ENCODE assay signal across 9 cellular contexts in genomic region chr20:57594092-57594911, GRCh38. TPM values are rescaled to one million over a fixed set of nuclear protein-coding genes. Genes with fewer than 3 reads are reported as not detected.
A peak's percentile ranks its signal among the peaks of the same experiment; 100 is the strongest.
DNase-seq lines count a peak whose midpoint lies in the region; ATAC-seq and TF ChIP-seq lines count a peak whose summit lies in the region.
"Had no signal": no experiment of that assay in that cellular context is flagged by ENCODE, and none has a peak within 500 bp of the region (broad histone marks: within the 10 kb centered on the region; RNA-seq: fewer than 3 reads in every experiment).

No MANE protein-coding gene starts in this region.

- H2BK20ac ChIP-seq in IMR-90 (ENCODE audit: low read depth, low read length): no peak overlapping the region

- 13% methylated on average over 9 of the region's 26 CpGs; no CpG with 5 or more reads in 1 of the 2 experiments for WGBS in IMR-90 (ENCODE audit: extremely low coverage in 2 of 2, insufficient read length in 1 of 2), 2 experiments
- 34% methylated on average over 26 of the region's 26 CpGs for WGBS in suprapubic skin

- no peak overlapping the region for H4K5ac ChIP-seq in IMR-90 (ENCODE audit: low read depth, low read length)

- H2BK15ac ChIP-seq in IMR-90 (ENCODE audit: low read depth, low read length): no peak overlapping the region

- TF ChIP-seq CTCF in IMR-90 (conservative IDR thresholded peaks at IDR 0.05; ENCODE audit: low read depth, low read length) (peak; percentile 75), cardiac fibroblast (IDR thresholded peaks at IDR 0.05; ENCODE audit: low read depth, low read length) (peak; percentile 84), lower lobe of right lung (IDR thresholded peaks at IDR 0.05) (peak; percentile 94), suprapubic skin (IDR thresholded peaks at IDR 0.05) (peak; percentile 67 to 73)

- peak; percentile 64 for TF ChIP-seq RAD21 in IMR-90 (IDR thresholded peaks at IDR 0.05; ENCODE audit: low read length)

- H3K14ac ChIP-seq in IMR-90 (replicated peaks; ENCODE audit: low read depth, low read length): no peak overlapping the region

- no peak overlapping the region for H4K91ac ChIP-seq in IMR-90 (ENCODE audit: insufficient read depth, low read depth, low read length)

- H2BK120ac ChIP-seq in IMR-90 (ENCODE audit: low read depth, low read length): no peak overlapping the region

- H3K4me2 ChIP-seq in IMR-90 (ENCODE audit: low read depth, low read length): no peak overlapping the region

- DNase-seq in DMS114 treated with DMSO at 0.1 percent for 48 hours (lab: John Stamatoyannopoulos, UW; ENCODE audit: unreplicated experiment) (peak; percentile 7), IMR-90 (peak; percentile 8), UCSD-AML1 (lab: John Stamatoyannopoulos, UW; ENCODE audit: unreplicated experiment) (peak; percentile 36), cardiac fibroblast (ENCODE audit: low read depth in 2 of 2) (peak; percentile 42 to 43), lower lobe of right lung (peak; percentile 74), suprapubic skin (ENCODE audit: low spot score in 2 of 2) (no peak)

- no peak overlapping the region for H3K56ac ChIP-seq in IMR-90 (ENCODE audit: extremely low read depth, insufficient read depth, low read length)

- H4K20me1 ChIP-seq in IMR-90 (ENCODE audit: insufficient read depth, low read length): no peaks in the 10 kb centered on the region; the same call in 1 of the 2 replicates

- peaks cover 11% of the 10 kb centered on the region; the same call in 1 of the 2 replicates for H3K27me3 ChIP-seq in IMR-90 (ENCODE audit: control insufficient read depth, insufficient read depth, low read length)
- H3K27me3 ChIP-seq in lower lobe of right lung (ENCODE audit: low read depth): no peaks in the 10 kb centered on the region
- H3K27me3 ChIP-seq in suprapubic skin: peaks cover 4% of the 10 kb centered on the region

- no peaks in the 10 kb centered on the region for H3K79me1 ChIP-seq in IMR-90 (ENCODE audit: low read depth in 1 of 2, low read length in 2 of 2)

- no peak overlapping the region for H3K18ac ChIP-seq in IMR-90 (ENCODE audit: low read depth, low read length)

- BruUV-seq in IMR-90 (replicated peaks; lab: Mats Ljungman, UMichigan): no TSS peak

- dilution Hi-C loops in IMR-90 (cut with HindIII; ENCODE audit: low sequenced_read_pairs, unreplicated experiment): no loop called here

- CTCF ChIA-PET in IMR-90 (lab: Yijun Ruan, JAX): interaction anchor here (0.6 to 1.7 kb wide), 5 partner anchors 79 to 610 kb away, joined by 3 to 10 read pairs (median 4); no protein-coding TSS in a partner anchor

- H2AK5ac ChIP-seq in IMR-90 (ENCODE audit: low read depth, low read length): no peak overlapping the region

- no peak for TF ChIP-seq POLR2A in IMR-90 (IDR thresholded peaks at IDR 0.05; ENCODE audit: low read depth, low read length)
- no peak for TF ChIP-seq POLR2A in suprapubic skin (IDR thresholded peaks at IDR 0.05)

- H3K27ac ChIP-seq in IMR-90 (ENCODE audit: insufficient read depth, low read length) (no peak overlapping the region), lower lobe of right lung (no peak overlapping the region), suprapubic skin (no peak overlapping the region)

- H2AK9ac ChIP-seq in IMR-90 (replicated peaks; ENCODE audit: low read depth, low read length, poor library complexity): no peak overlapping the region

- no peak overlapping the region for H4K8ac ChIP-seq in IMR-90 (ENCODE audit: low read depth in 2 of 2, low read length in 2 of 2)

- H2AFZ ChIP-seq in IMR-90 (replicated peaks; ENCODE audit: low read length, poor library complexity): no peak overlapping the region

- no peaks in the 10 kb centered on the region for H3K9me1 ChIP-seq in IMR-90 (ENCODE audit: insufficient read depth, low read length)

- intact Hi-C loops in IMR-90 (cut with micrococcal nuclease) (loop anchor here (1.0 kb wide), 1 partner anchor 80 kb away; no protein-coding TSS in a partner anchor), lower lobe of right lung (cut with DNase I) (loop anchor here (5.0 kb wide), 1 partner anchor 82 kb away; no protein-coding TSS in a partner anchor)

- H3K4me3 ChIP-seq in IMR-90 (ENCODE audit: insufficient read depth, low read depth, low read length) (no peak overlapping the region), cardiac fibroblast (replicated peaks in 1 of 2; ENCODE audit: low read depth in 2 of 2, low read length in 2 of 2) (no peak overlapping the region), lower lobe of right lung (no peak overlapping the region), suprapubic skin (no peak overlapping the region)

- H3K23ac ChIP-seq in IMR-90 (ENCODE audit: low read depth, low read length): no peak overlapping the region

- H3K36me3 ChIP-seq in IMR-90 (ENCODE audit: control insufficient read depth, insufficient read depth, low read length) (no peaks in the 10 kb centered on the region), lower lobe of right lung (no peaks in the 10 kb centered on the region), suprapubic skin (no peaks in the 10 kb centered on the region)

- H3K9ac ChIP-seq in IMR-90 (ENCODE audit: low read depth, low read length): no peak overlapping the region

- no peak overlapping the region for H2BK5ac ChIP-seq in IMR-90 (ENCODE audit: low read depth, low read length, poor library complexity, severe bottlenecking)

- in situ Hi-C loops in IMR-90 (cut with MboI; ENCODE audit: low sequenced_read_pairs): loop anchor here (5.0 to 10.0 kb wide), 3 partner anchors 82 to 613 kb away; no protein-coding TSS in a partner anchor

- H3K9me3 ChIP-seq in IMR-90 (ENCODE audit: control insufficient read depth, insufficient read depth, low read length) (no peaks in the 10 kb centered on the region), lower lobe of right lung (no peaks in the 10 kb centered on the region), suprapubic skin (no peaks in the 10 kb centered on the region)

- TF ChIP-seq EP300 in suprapubic skin (IDR thresholded peaks at IDR 0.05): no peak

- ATAC-seq in IMR-90 (ENCODE audit: low read depth) (peak; percentile 51; the same call in 1 of the 2 replicates), lower lobe of right lung (peak; percentile 34 to 45), GM19452 (IDR thresholded peaks at IDR 0.05; ENCODE audit: unreplicated experiment) (no peak), GM21576 (IDR thresholded peaks at IDR 0.05; ENCODE audit: unreplicated experiment) (no peak)

- POLR2A ChIA-PET in IMR-90 (lab: Charles Lee; ENCODE audit: unreplicated experiment): no interaction called here

- H3K4me1 ChIP-seq in IMR-90 (ENCODE audit: control insufficient read depth, insufficient read depth, low read length) (no peaks in the 10 kb centered on the region), lower lobe of right lung (peaks cover 8% of the 10 kb centered on the region), suprapubic skin (peaks cover 15% of the 10 kb centered on the region)

- H3K4ac ChIP-seq in IMR-90 (ENCODE audit: low read depth, low read length): no peak overlapping the region

TF ChIP-seq in IMR-90, 13 proteins besides CTCF, POLR2A, EP300 and RAD21:
- no peak for TF ChIP-seq NFE2L2 (IDR thresholded peaks at IDR 0.05; ENCODE audit: low read depth, low read length)
- peak; percentile 86 for TF ChIP-seq SMC3 (IDR thresholded peaks at IDR 0.05; ENCODE audit: low read depth, low read length)

RNA-seq across cellular contexts. Expression of gene ZBP1, which starts 25.9 kb away (rescaled TPM):
- total RNA-seq in IMR-90 (2012; rRNA removed): not detected in 2 replicates
- polyA plus RNA-seq in IMR-90 (2012; rRNA removed): not detected in 2 replicates
- polyA plus RNA-seq in IMR-90 (2012; cell fraction: cytosol; rRNA removed): not detected in 2 replicates
- polyA plus RNA-seq in IMR-90 (2012; cell fraction: nucleus; rRNA removed; ENCODE audit: low replicate concordance): not detected in 2 replicates
- 5.8 TPM for total RNA-seq in lower lobe of right lung
- total RNA-seq in suprapubic skin: under 1 TPM in 1 of 4 donors, not detected in 3; 0.80 TPM

RNA-seq across cellular contexts. Expression of gene PCK1, which starts 33.4 kb away (rescaled TPM):
- total RNA-seq in IMR-90 (2012; rRNA removed) (not detected in 2 replicates), lower lobe of right lung (not detected), suprapubic skin (1 to 10 TPM; 2.2 to 6.3 (median 5.2) TPM)
- polyA plus RNA-seq in IMR-90 (2012; rRNA removed): not detected in 2 replicates
- polyA plus RNA-seq in IMR-90 (2012; cell fraction: cytosol; rRNA removed): not detected in 2 replicates
- not detected in 2 replicates for polyA plus RNA-seq in IMR-90 (2012; cell fraction: nucleus; rRNA removed; ENCODE audit: low replicate concordance)
- total RNA-seq: T-helper 2 cell treated with Interferon-gamma antibody and Interleukin-4, amounts not matched to agents 100 ng/mL and 5 ng/mL, for 36 hours had no signal

Comparison
In these comparisons a context has a peak if more than half of its experiments do, and no peak if none do; other contexts are left out.
1. DNase-seq: peak in DMS114 treated with DMSO at 0.1 percent for 48 hours (single experiment), IMR-90 (single experiment), UCSD-AML1 (single experiment), cardiac fibroblast (2 of 2) and lower lobe of right lung (single experiment); none in suprapubic skin (0 of 2).
2. ATAC-seq: peak in IMR-90 (single experiment) and lower lobe of right lung (2 of 2); none in GM19452 (single experiment) and GM21576 (single experiment).
3. Peak in every context shown above with its lines, with median percentiles within 50 percentile points of each other: CTCF ChIP-seq.